Comparison of ENCODE assay signal across 20 cellular contexts in the genomic region with DNA sequence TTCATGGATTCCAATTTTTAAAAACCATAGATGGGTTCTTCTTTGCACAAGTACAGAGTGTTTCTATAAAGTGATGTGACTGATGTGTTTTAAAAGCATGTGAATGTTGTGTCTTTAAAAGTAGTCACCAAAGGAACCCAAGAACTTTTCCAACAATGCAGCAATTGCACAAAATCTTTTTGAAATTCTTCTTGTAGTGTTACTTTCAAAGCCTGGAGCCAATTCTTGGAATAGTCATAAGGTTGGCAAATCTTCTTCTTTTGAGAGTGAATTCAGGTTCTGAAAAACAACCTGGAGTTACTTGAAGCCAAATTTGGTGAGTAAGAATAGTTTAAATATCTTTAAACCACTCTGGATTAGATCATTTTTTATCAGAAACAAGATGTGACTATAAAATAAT. TPM values are rescaled to one million over a fixed set of nuclear protein-coding genes. Genes with fewer than 3 reads are reported as not detected.
A peak's percentile ranks its signal among the peaks of the same experiment; 100 is the strongest.
DNase-seq lines count a peak whose midpoint lies in the region; ATAC-seq and TF ChIP-seq lines count a peak whose summit lies in the region.
"Had no signal": no experiment of that assay in that cellular context is flagged by ENCODE, and none has a peak within 500 bp of the region (broad histone marks: within the 10 kb centered on the region; RNA-seq: fewer than 3 reads in every experiment).

No MANE protein-coding gene starts in this region.

- peaks cover 18 to 60% (median 29%) of the 10 kb centered on the region in 5 donors for H3K36me3 Mint-ChIP-seq in naive thymus-derived CD4-positive, alpha-beta T cell

- H3K4me3 Mint-ChIP-seq in naive thymus-derived CD4-positive, alpha-beta T cell, result no peak overlapping the region
- H3K4me3 Mint-ChIP-seq: activated B cell treated with CpG ODN at 0.5 μM for 24 hours; stimulated activated naive B cell treated with anti-CD40 and anti-IgM and Interleukin-4, amounts not matched to agents 10 μg/mL and 1 μg/mL and 100 μg/mL, for 72 hours; T-helper 17 cell had no signal

- no peak for ATAC-seq in thoracic aorta (ENCODE audit: insufficient number of reproducible peaks, low FRiP score, low read depth)
- ATAC-seq in naive thymus-derived CD4-positive, alpha-beta T cell, result no peak
- ATAC-seq in left ventricle myocardium superior, result no peak
- ATAC-seq: body of pancreas; Right ventricle myocardium inferior; stimulated activated naive B cell treated with anti-CD40 and anti-IgM and Interleukin-4, amounts not matched to agents 10 μg/mL and 1 μg/mL and 100 μg/mL, for 72 hours; T-helper 17 cell had no signal

- no peaks in the 10 kb centered on the region for H3K27me3 Mint-ChIP-seq in naive thymus-derived CD4-positive, alpha-beta T cell
- H3K27me3 Mint-ChIP-seq: activated B cell treated with CpG ODN at 0.5 μM for 24 hours; stimulated activated naive B cell treated with anti-CD40 and anti-IgM and Interleukin-4, amounts not matched to agents 10 μg/mL and 1 μg/mL and 100 μg/mL, for 72 hours; T-helper 17 cell had no signal

- POLR2A ChIA-PET in naive thymus-derived CD4-positive, alpha-beta T cell (lab: Charles Lee), result interaction anchor here (0.7 to 1.3 kb wide), 4 partner anchors 10 to 16 kb away, joined by 3 to 4 read pairs (median 4); no protein-coding TSS in a partner anchor

- H3K9me3 ChIP-seq in GM23248 (ENCODE audit: low read depth), result no peaks in the 10 kb centered on the region
- H3K9me3 ChIP-seq in thoracic aorta, result no peaks in the 10 kb centered on the region
- H3K9me3 ChIP-seq in naive thymus-derived CD4-positive, alpha-beta T cell (ENCODE audit: control insufficient read depth in 2 of 3, low read length in 3 of 3), result no peaks in the 10 kb centered on the region
- H3K9me3 ChIP-seq: BLaER1 treated with 17β-estradiol and CSF1 and Interleukin-3, amounts not matched to agents 10 nM and 100 nM; body of pancreas; ovary had no signal

- H3K4me1 ChIP-seq in GM23248 (ENCODE audit: insufficient read depth) (peaks cover 78% of the 10 kb centered on the region), thoracic aorta (ENCODE audit: control insufficient read depth in 1 of 2, low read depth in 2 of 2) (peaks cover 12 to 41% of the 10 kb centered on the region in 2 donors)
- no peaks in the 10 kb centered on the region for H3K4me1 ChIP-seq in naive thymus-derived CD4-positive, alpha-beta T cell (ENCODE audit: control insufficient read depth in 2 of 2, insufficient read depth in 2 of 2, low read length in 2 of 2)
- H3K4me1 ChIP-seq: BLaER1 treated with 17β-estradiol and CSF1 and Interleukin-3, amounts not matched to agents 10 nM and 100 nM; body of pancreas had no signal

- H3K36me3 ChIP-seq in GM23248 (ENCODE audit: low read depth) (peaks cover 81% of the 10 kb centered on the region), thoracic aorta (peaks cover 7% of the 10 kb centered on the region)
- peaks cover 0 to 9% (median 0%) of the 10 kb centered on the region in 3 experiments for H3K36me3 ChIP-seq in naive thymus-derived CD4-positive, alpha-beta T cell (ENCODE audit: control insufficient read depth in 2 of 3, insufficient read depth in 3 of 3, low read length in 3 of 3)
- H3K36me3 ChIP-seq: BLaER1 treated with 17β-estradiol and CSF1 and Interleukin-3, amounts not matched to agents 10 nM and 100 nM; ovary had no signal

- H3K27ac ChIP-seq in GM23248 (peak overlapping the region; percentile 75), thoracic aorta (peak overlapping the region; percentile 54 to 55)
- H3K27ac ChIP-seq in naive thymus-derived CD4-positive, alpha-beta T cell (ENCODE audit: low read depth, low read length), result no peak overlapping the region
- H3K27ac ChIP-seq: BLaER1 treated with 17β-estradiol and CSF1 and Interleukin-3, amounts not matched to agents 10 nM and 100 nM; body of pancreas; KMS-11; ovary had no signal

- H3K9ac ChIP-seq in GM23248, result peak overlapping the region; percentile 12; the same call in 1 of the 2 replicates
- H3K9ac ChIP-seq: BLaER1 treated with 17β-estradiol and CSF1 and Interleukin-3, amounts not matched to agents 10 nM and 100 nM; KMS-11 had no signal

- peaks cover 0 to 4% (median 0%) of the 10 kb centered on the region in 11 donors for H3K9me3 Mint-ChIP-seq in naive thymus-derived CD4-positive, alpha-beta T cell
- H3K9me3 Mint-ChIP-seq: activated B cell treated with CpG ODN at 0.5 μM for 24 hours; stimulated activated naive B cell treated with anti-CD40 and anti-IgM and Interleukin-4, amounts not matched to agents 10 μg/mL and 1 μg/mL and 100 μg/mL, for 72 hours had no signal

- peak overlapping the region; percentile 58 for H3K4me2 ChIP-seq in GM23248 (ENCODE audit: unreplicated experiment)
- H3K4me2 ChIP-seq: BLaER1 treated with 17β-estradiol and CSF1 and Interleukin-3, amounts not matched to agents 10 nM and 100 nM; KMS-11 had no signal

- intact Hi-C loops in naive thymus-derived CD4-positive, alpha-beta T cell (cut with micrococcal nuclease), result no loop called here
- intact Hi-C loops in left ventricle myocardium superior (cut with micrococcal nuclease), result no loop called here

- H3F3A ChIP-seq in GM23248 (ENCODE audit: insufficient read depth), result peaks cover 85% of the 10 kb centered on the region

- in situ Hi-C loops in GM23248 (cut with MboI), result no loop called here

- CTCF ChIA-PET in naive thymus-derived CD4-positive, alpha-beta T cell (lab: Charles Lee), result no interaction called here

- no peak overlapping the region for H3K27ac Mint-ChIP-seq in naive thymus-derived CD4-positive, alpha-beta T cell
- H3K27ac Mint-ChIP-seq: activated B cell treated with CpG ODN at 0.5 μM for 24 hours; stimulated activated naive B cell treated with anti-CD40 and anti-IgM and Interleukin-4, amounts not matched to agents 10 μg/mL and 1 μg/mL and 100 μg/mL, for 72 hours; T-helper 17 cell had no signal

- H3K9me2 ChIP-seq in GM23248 (ENCODE audit: insufficient read depth), result no peaks in the 10 kb centered on the region

- peak; percentile 88 for DNase-seq in GM23248
- peak; percentile 55 to 71 for DNase-seq in cardiac fibroblast (ENCODE audit: low read depth in 2 of 2)
- DNase-seq in globus pallidus (ENCODE audit: low spot score), result peak; percentile 70
- no peak for DNase-seq in thoracic aorta (ENCODE audit: low spot score)
- no peak for DNase-seq in NCI-H1092 treated with DMSO at 0.1 percent for 48 hours (lab: John Stamatoyannopoulos, UW)
- no peak for DNase-seq in naive thymus-derived CD4-positive, alpha-beta T cell
- DNase-seq in NCI-H146 treated with DMSO at 0.1 percent for 48 hours (lab: John Stamatoyannopoulos, UW; ENCODE audit: unreplicated experiment), result no peak
- no peak for DNase-seq in left ventricle myocardium superior
- DNase-seq: activated B cell treated with CpG ODN at 0.5 μM for 24 hours; body of pancreas; glutamatergic neuron; islet precursor cell; NCI-H1417 treated with DMSO at 0.1 percent for 48 hours; NCI-H2227 treated with DMSO at 0.1 percent for 48 hours; ovary; stimulated activated naive B cell treated with anti-CD40 and anti-IgM and Interleukin-4, amounts not matched to agents 10 μg/mL and 1 μg/mL and 100 μg/mL, for 72 hours; T-helper 17 cell had no signal

- H2AFZ ChIP-seq in GM23248, result no peak overlapping the region

- TF ChIP-seq CTCF in cardiac fibroblast (IDR thresholded peaks at IDR 0.05; ENCODE audit: low read depth, low read length), result no peak
- TF ChIP-seq CTCF in thoracic aorta (IDR thresholded peaks at IDR 0.05), result no peak

- H4K20me1 ChIP-seq in GM23248 (ENCODE audit: insufficient read depth), result no peaks in the 10 kb centered on the region
- H4K20me1 ChIP-seq: BLaER1 treated with 17β-estradiol and CSF1 and Interleukin-3, amounts not matched to agents 10 nM and 100 nM had no signal

- H3K27me3 ChIP-seq in GM23248 (replicated peaks; ENCODE audit: insufficient read depth), result no peaks in the 10 kb centered on the region
- H3K27me3 ChIP-seq in thoracic aorta (replicated peaks; ENCODE audit: insufficient read depth), result no peaks in the 10 kb centered on the region
- H3K27me3 ChIP-seq in naive thymus-derived CD4-positive, alpha-beta T cell (ENCODE audit: control insufficient read depth in 2 of 2, insufficient read depth in 2 of 2, low read length in 2 of 2), result no peaks in the 10 kb centered on the region
- H3K27me3 ChIP-seq: BLaER1 treated with 17β-estradiol and CSF1 and Interleukin-3, amounts not matched to agents 10 nM and 100 nM; body of pancreas; ovary had no signal

- peaks cover 6 to 43% (median 17%) of the 10 kb centered on the region in 7 donors for H3K4me1 Mint-ChIP-seq in naive thymus-derived CD4-positive, alpha-beta T cell
- H3K4me1 Mint-ChIP-seq: activated B cell treated with CpG ODN at 0.5 μM for 24 hours had no signal

- H3K4me3 ChIP-seq in GM23248, result peak overlapping the region; percentile 43
- no peak overlapping the region for H3K4me3 ChIP-seq in cardiac fibroblast (replicated peaks in 1 of 2; ENCODE audit: low read depth in 2 of 2, low read length in 2 of 2)
- H3K4me3 ChIP-seq in thoracic aorta, result peak overlapping the region; percentile 18
- H3K4me3 ChIP-seq in naive thymus-derived CD4-positive, alpha-beta T cell (ENCODE audit: low read length), result no peak overlapping the region
- H3K4me3 ChIP-seq: BLaER1 treated with 17β-estradiol and CSF1 and Interleukin-3, amounts not matched to agents 10 nM and 100 nM; body of pancreas; ovary had no signal

- H3K79me2 ChIP-seq in GM23248 (ENCODE audit: insufficient read depth), result peaks cover 92% of the 10 kb centered on the region

RNA-seq across cellular contexts. Expression of a gene that starts 10.5 kb away (rescaled TPM):
- 88.5 and 90.4 TPM in 2 replicates for total RNA-seq in GM23248 (2014; rRNA removed; shearing (Covaris generic))
- 128 and 129 TPM in 2 replicates for polyA plus RNA-seq in GM23248 (2016; fragmentation: Nextera tagmentation; extraction: Ambion mirVana)
- total RNA-seq in thoracic aorta (10 to 100 TPM; 59.3 to 79.5 TPM), left ventricle myocardium superior (35.2 TPM)
- 1 to 10 TPM; 5.2 to 9.6 (median 7.1) TPM for total RNA-seq in naive thymus-derived CD4-positive, alpha-beta T cell
- 1 to 10 TPM; 3.8 to 9.8 TPM for polyA plus RNA-seq in naive thymus-derived CD4-positive, alpha-beta T cell

Comparison
In these comparisons a context has a peak if more than half of its experiments do, and no peak if none do; other contexts are left out.
1. DNase-seq: peak in GM23248 (single experiment), cardiac fibroblast (2 of 2) and globus pallidus (single experiment); none in thoracic aorta (single experiment), NCI-H1092 treated with DMSO at 0.1 percent for 48 hours (single experiment), naive thymus-derived CD4-positive, alpha-beta T cell (0 of 9), NCI-H146 treated with DMSO at 0.1 percent for 48 hours (single experiment) and left ventricle myocardium superior (single experiment).
2. H3K4me3 ChIP-seq: peak in GM23248 (single experiment) and thoracic aorta (single experiment); none in cardiac fibroblast (0 of 2) and naive thymus-derived CD4-positive, alpha-beta T cell (single experiment).